ENCODE assay signal across 9 cellular contexts in the genomic region with DNA sequence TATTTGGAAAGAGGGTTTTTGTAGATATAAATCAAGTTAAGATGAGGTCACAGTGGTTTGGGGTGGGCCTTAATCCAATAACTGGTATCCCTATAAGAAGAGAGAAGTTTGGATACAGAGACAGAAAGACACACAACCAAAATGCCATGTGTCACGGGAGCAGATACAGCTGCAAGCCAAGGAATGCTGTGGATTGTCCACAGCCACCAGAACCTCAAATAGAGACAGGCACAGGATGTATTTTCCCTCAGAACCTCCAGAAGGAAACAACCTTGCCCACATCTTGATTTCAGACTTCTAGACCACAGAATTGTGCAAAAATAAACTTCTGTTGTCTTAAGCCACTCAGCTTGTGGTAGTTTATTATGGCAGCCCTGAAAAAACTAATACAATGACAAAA.
"Had no signal": no experiment of that assay in that cellular context is flagged by ENCODE, and none has a peak within 500 bp of the region (broad histone marks: within the 10 kb centered on the region; RNA-seq: fewer than 3 reads in every experiment).

No MANE protein-coding gene starts in this region.

- H3K9ac ChIP-seq: KMS-11 had no signal

- H3K4me3 ChIP-seq: GM23338, HAP-1 had no signal

- FAIRE-seq: H1, HTR-8/SVneo had no signal

- H3K27ac ChIP-seq: KMS-11 had no signal

- H3K9me3 ChIP-seq: HAP-1 had no signal

- H3K36me3 ChIP-seq: HAP-1 had no signal

- H3K4me2 ChIP-seq: GM23338, KMS-11 had no signal

- H2AFZ ChIP-seq: GM23338 had no signal

- DNase-seq: H7, HFFc6, KBM-7 had no signal

- H3K4me1 ChIP-seq: HAP-1 had no signal

- ATAC-seq: GM23338, HCT116 had no signal
